ENCODE assay signal across 8 cellular contexts in genomic region chr4:85778809-85779124, GRCh38.
DNase-seq lines count a peak whose midpoint lies in the region; ATAC-seq and TF ChIP-seq lines count a peak whose summit lies in the region.

No MANE protein-coding gene starts in this region.

- no peak for TF ChIP-seq EP300 in tibial nerve (IDR thresholded peaks at IDR 0.05)

- ATAC-seq in GM21528 (IDR thresholded peaks at IDR 0.05; ENCODE audit: low FRiP score, unreplicated experiment) (peak; percentile 86), Right ventricle myocardium superior (ENCODE audit: poor library complexity) (peak; percentile 54)

- no peak overlapping the region for H3K9ac ChIP-seq in HUES48 (ENCODE audit: low read depth, low read length)

- TF ChIP-seq POLR2A in tibial nerve (IDR thresholded peaks at IDR 0.05): no peak

- 29 to 31% methylated on average over 3 of the region's 3 CpGs for WGBS in tibial nerve, 2 donors

- H3K36me3 ChIP-seq in HUES48 (ENCODE audit: control insufficient read depth, insufficient read depth, low read length) (no peaks in the 10 kb centered on the region), tibial nerve (no peaks in the 10 kb centered on the region)

- DNase-seq in Right ventricle myocardium superior (no peak), tibial nerve (ENCODE audit: low spot score in 2 of 2) (no peak), ecto neural progenitor cell (ENCODE audit: low spot score) (no peak), islet precursor cell (no peak), OCI-M1 (lab: John Stamatoyannopoulos, UW) (no peak), COR-L47 (lab: John Stamatoyannopoulos, UW) (no peak)

- no peak for TF ChIP-seq CTCF in tibial nerve (IDR thresholded peaks at IDR 0.05)

- peak overlapping the region; percentile 15 for H3K27ac ChIP-seq in HUES48 (ENCODE audit: low read depth, low read length)
- H3K27ac ChIP-seq in tibial nerve: peak overlapping the region; percentile 4 to 62 (median 22)

- H3K4me3 ChIP-seq in HUES48 (ENCODE audit: low read depth, low read length) (no peak overlapping the region), tibial nerve (peak overlapping the region in 2 of 4 donors; percentile 8 to 15)

- intact Hi-C loops in Right ventricle myocardium superior (cut with DNase I): no loop called here

- H3K27me3 ChIP-seq in HUES48 (ENCODE audit: control insufficient read depth, insufficient read depth, low read length) (no peaks in the 10 kb centered on the region), tibial nerve (no peaks in the 10 kb centered on the region)

- H3K9me3 ChIP-seq in HUES48 (ENCODE audit: control insufficient read depth, insufficient read depth, low read length) (no peaks in the 10 kb centered on the region), tibial nerve (no peaks in the 10 kb centered on the region)

- H3K4me1 ChIP-seq in HUES48 (ENCODE audit: control insufficient read depth, insufficient read depth, low read length) (peaks cover 18% of the 10 kb centered on the region), tibial nerve (peaks cover 0 to 38% (median 8%) of the 10 kb centered on the region in 4 donors)
